In the genomic region with DNA sequence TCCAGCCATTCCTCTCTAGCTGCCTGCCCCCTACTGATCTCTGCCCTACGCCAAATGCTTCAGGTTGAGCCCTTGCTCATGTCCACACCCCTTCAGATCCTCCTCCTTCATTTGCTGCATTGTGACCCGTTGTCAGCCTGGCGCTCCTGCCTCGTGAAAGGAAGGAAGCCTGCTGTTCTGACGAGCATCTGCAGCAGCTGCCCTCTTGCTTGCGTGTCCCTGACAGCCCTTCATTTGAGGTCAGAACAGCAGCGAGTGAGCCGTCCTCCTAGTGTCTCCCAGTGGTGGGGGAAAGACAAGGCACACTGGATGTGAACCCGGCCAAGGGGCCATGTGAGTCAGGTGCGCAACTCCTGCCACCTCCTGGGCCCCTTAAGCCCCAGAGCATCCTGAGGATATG, we compare ENCODE assay signal across 1 cellular context.
TF ChIP-seq lines count a peak whose summit lies in the region.

No MANE protein-coding gene starts in this region.

TF ChIP-seq in HepG2, 621 proteins besides CTCF, POLR2A, EP300 and RAD21:
- TF ChIP-seq SALL1 (CRISPR knock-in tag; IDR thresholded peaks at IDR 0.05) (peak; percentile 27; the same call in 1 of the 2 replicates), TEAD2 (CRISPR knock-in tag; IDR thresholded peaks at IDR 0.05) (no peak), ISX (CRISPR knock-in tag; conservative IDR thresholded peaks at IDR 0.05) (no peak), SMAD1 (CRISPR knock-in tag; IDR thresholded peaks at IDR 0.05; ENCODE audit: borderline replicate concordance, low read depth) (no peak), MED8 (CRISPR knock-in tag; IDR thresholded peaks at IDR 0.05; ENCODE audit: insufficient replicate concordance) (no peak), ZNF343 (CRISPR knock-in tag; IDR thresholded peaks at IDR 0.05) (no peak), PITX1 (CRISPR knock-in tag; IDR thresholded peaks at IDR 0.05) (no peak), XBP1 (CRISPR knock-in tag; IDR thresholded peaks at IDR 0.05) (no peak), FOXM1 (CRISPR knock-in tag; IDR thresholded peaks at IDR 0.05) (no peak), ZNF33A (CRISPR knock-in tag; IDR thresholded peaks at IDR 0.05; ENCODE audit: borderline replicate concordance) (no peak), RFXAP (CRISPR knock-in tag; IDR thresholded peaks at IDR 0.05; ENCODE audit: borderline replicate concordance) (no peak), REXO4 (CRISPR knock-in tag; IDR thresholded peaks at IDR 0.05; ENCODE audit: borderline replicate concordance) (no peak), BORCS8-MEF2B (CRISPR knock-in tag; IDR thresholded peaks at IDR 0.05) (no peak), ZNF788 (CRISPR knock-in tag; IDR thresholded peaks at IDR 0.05; ENCODE audit: borderline replicate concordance) (no peak), STAG1 (CRISPR knock-in tag; IDR thresholded peaks at IDR 0.05) (peak; percentile 16; the same call in 1 of the 2 replicates), ZBTB7A (CRISPR knock-in tag; IDR thresholded peaks at IDR 0.05) (no peak), MLLT10 (CRISPR knock-in tag; IDR thresholded peaks at IDR 0.05) (no peak), NFATC3 (CRISPR knock-in tag; IDR thresholded peaks at IDR 0.05) (no peak)
- TF ChIP-seq, protein P1, sequence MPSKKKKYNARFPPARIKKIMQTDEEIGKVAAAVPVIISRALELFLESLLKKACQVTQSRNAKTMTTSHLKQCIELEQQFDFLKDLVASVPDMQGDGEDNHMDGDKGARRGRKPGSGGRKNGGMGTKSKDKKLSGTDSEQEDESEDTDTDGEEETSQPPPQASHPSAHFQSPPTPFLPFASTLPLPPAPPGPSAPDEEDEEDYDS (CRISPR knock-in tag; IDR thresholded peaks at IDR 0.05): no peak
- TF ChIP-seq, protein P2, sequence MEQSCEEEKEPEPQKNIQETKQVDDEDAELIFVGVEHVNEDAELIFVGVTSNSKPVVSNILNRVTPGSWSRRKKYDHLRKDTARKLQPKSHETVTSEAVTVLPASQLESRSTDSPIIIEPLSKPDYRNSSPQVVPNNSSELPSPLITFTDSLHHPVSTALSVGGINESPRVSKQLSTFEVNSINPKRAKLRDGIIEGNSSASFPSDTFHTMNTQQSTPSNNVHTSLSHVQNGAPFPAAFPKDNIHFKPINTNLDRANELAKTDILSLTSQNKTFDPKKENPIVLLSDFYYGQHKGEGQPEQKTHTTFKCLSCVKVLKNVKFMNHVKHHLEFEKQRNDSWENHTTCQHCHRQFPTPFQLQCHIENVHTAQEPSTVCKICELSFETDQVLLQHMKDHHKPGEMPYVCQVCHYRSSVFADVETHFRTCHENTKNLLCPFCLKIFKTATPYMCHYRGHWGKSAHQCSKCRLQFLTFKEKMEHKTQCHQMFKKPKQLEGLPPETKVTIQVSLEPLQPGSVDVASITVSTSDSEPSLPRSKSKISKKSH (CRISPR knock-in tag; IDR thresholded peaks at IDR 0.05; ENCODE audit: borderline replicate concordance): 0 out of 2 replicates have a peak, but pooled peaks have one; percentile 30
- TF ChIP-seq, protein P3, sequence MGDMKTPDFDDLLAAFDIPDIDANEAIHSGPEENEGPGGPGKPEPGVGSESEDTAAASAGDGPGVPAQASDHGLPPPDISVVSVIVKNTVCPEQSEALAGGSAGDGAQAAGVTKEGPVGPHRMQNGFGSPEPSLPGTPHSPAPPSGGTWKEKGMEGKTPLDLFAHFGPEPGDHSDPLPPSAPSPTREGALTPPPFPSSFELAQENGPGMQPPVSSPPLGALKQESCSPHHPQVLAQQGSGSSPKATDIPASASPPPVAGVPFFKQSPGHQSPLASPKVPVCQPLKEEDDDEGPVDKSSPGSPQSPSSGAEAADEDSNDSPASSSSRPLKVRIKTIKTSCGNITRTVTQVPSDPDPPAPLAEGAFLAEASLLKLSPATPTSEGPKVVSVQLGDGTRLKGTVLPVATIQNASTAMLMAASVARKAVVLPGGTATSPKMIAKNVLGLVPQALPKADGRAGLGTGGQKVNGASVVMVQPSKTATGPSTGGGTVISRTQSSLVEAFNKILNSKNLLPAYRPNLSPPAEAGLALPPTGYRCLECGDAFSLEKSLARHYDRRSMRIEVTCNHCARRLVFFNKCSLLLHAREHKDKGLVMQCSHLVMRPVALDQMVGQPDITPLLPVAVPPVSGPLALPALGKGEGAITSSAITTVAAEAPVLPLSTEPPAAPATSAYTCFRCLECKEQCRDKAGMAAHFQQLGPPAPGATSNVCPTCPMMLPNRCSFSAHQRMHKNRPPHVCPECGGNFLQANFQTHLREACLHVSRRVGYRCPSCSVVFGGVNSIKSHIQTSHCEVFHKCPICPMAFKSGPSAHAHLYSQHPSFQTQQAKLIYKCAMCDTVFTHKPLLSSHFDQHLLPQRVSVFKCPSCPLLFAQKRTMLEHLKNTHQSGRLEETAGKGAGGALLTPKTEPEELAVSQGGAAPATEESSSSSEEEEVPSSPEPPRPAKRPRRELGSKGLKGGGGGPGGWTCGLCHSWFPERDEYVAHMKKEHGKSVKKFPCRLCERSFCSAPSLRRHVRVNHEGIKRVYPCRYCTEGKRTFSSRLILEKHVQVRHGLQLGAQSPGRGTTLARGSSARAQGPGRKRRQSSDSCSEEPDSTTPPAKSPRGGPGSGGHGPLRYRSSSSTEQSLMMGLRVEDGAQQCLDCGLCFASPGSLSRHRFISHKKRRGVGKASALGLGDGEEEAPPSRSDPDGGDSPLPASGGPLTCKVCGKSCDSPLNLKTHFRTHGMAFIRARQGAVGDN (CRISPR knock-in tag; IDR thresholded peaks at IDR 0.05): peak; percentile 42
- TF ChIP-seq, protein P4, sequence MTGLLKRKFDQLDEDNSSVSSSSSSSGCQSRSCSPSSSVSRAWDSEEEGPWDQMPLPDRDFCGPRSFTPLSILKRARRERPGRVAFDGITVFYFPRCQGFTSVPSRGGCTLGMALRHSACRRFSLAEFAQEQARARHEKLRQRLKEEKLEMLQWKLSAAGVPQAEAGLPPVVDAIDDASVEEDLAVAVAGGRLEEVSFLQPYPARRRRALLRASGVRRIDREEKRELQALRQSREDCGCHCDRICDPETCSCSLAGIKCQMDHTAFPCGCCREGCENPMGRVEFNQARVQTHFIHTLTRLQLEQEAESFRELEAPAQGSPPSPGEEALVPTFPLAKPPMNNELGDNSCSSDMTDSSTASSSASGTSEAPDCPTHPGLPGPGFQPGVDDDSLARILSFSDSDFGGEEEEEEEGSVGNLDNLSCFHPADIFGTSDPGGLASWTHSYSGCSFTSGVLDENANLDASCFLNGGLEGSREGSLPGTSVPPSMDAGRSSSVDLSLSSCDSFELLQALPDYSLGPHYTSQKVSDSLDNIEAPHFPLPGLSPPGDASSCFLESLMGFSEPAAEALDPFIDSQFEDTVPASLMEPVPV (CRISPR knock-in tag; IDR thresholded peaks at IDR 0.05): no peak
- TF ChIP-seq, protein P5, sequence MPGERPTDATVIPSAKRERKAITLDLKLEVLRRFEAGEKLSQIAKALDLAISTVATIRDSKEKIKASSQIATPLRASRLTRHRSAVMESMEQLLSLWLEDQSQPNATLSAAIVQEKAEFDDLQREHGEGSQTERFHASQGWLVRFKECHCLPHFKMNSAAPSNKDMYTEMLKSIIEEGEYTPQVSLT (CRISPR knock-in tag; IDR thresholded peaks at IDR 0.05; ENCODE audit: borderline replicate concordance, low read depth): no peak
